ENCODE assay signal across 2 cellular contexts in the genomic region with DNA sequence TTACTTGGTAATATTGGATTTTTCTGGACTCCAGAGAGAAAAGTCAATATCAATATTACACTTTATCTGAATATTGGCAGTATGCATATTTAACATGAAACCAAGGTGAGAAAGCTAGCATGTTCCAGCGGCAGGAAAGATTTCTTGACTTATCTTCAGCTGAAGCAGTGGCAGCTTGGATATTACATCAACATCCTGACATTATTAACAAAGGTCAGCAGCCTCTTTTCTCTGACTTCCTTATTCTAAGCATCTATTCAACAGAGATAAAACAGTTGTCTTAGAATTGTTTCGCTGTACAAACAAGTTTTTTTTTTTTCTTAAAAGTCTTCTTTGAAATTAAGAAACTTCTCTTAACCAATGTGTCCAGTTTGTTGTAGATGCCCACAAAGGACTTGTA.
A peak's percentile ranks its signal among the peaks of the same experiment; 100 is the strongest.
TF ChIP-seq lines count a peak whose summit lies in the region.

No MANE protein-coding gene starts in this region.

TF ChIP-seq in HCT116, 20 proteins besides CTCF, POLR2A, EP300 and RAD21 (continued from another document):
- TF ChIP-seq YY1 (IDR thresholded peaks at IDR 0.05; ENCODE audit: extremely low read depth, insufficient replicate concordance, low read depth, low read length) (no peak), CEBPB (IDR thresholded peaks at IDR 0.05; ENCODE audit: low read depth) (no peak), TCF7L2 (IDR thresholded peaks at IDR 0.05; ENCODE audit: borderline replicate concordance, extremely low read depth, insufficient read depth, insufficient read length) (no peak), EZH2phosphoT487 (IDR thresholded peaks at IDR 0.05; ENCODE audit: borderline replicate concordance) (no peak), ELF1 (IDR thresholded peaks at IDR 0.05; ENCODE audit: borderline replicate concordance, low read depth) (no peak)
- TF ChIP-seq, protein P1, sequence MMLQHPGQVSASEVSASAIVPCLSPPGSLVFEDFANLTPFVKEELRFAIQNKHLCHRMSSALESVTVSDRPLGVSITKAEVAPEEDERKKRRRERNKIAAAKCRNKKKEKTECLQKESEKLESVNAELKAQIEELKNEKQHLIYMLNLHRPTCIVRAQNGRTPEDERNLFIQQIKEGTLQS (IDR thresholded peaks at IDR 0.05) = no peak
TF ChIP-seq in HCT116: peak in this region for 0.

TF ChIP-seq in endothelial cell of umbilical vein, 7 proteins besides CTCF, POLR2A, EP300 and RAD21 (continued from another document):
- TF ChIP-seq GATA2 (IDR thresholded peaks at IDR 0.05; ENCODE audit: insufficient read depth, insufficient read length, low read depth, low read length) (peak; percentile 89), FOS (IDR thresholded peaks at IDR 0.05; ENCODE audit: borderline replicate concordance, insufficient read depth, low read length) (peak; percentile 34), EZH2 (IDR thresholded peaks at IDR 0.05; ENCODE audit: borderline replicate concordance, low read depth, low read length, severe bottlenecking) (no peak), MYC (IDR thresholded peaks at IDR 0.05; ENCODE audit: low read depth, low read length) (no peak), JUN (IDR thresholded peaks at IDR 0.05; ENCODE audit: borderline replicate concordance, insufficient read depth, insufficient read length, low read depth) (peak; percentile 43)
- TF ChIP-seq, protein P2, sequence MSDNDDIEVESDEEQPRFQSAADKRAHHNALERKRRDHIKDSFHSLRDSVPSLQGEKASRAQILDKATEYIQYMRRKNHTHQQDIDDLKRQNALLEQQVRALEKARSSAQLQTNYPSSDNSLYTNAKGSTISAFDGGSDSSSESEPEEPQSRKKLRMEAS (IDR thresholded peaks at IDR 0.05; ENCODE audit: insufficient read depth, insufficient read length) = no peak
